ENCODE assay signal across 8 cellular contexts in genomic region chr11:33687733-33688479, GRCh38. TPM values are rescaled to one million over a fixed set of nuclear protein-coding genes. Genes with fewer than 3 reads are reported as not detected.
A peak's percentile ranks its signal among the peaks of the same experiment; 100 is the strongest.
DNase-seq lines count a peak whose midpoint lies in the region; ATAC-seq, FAIRE-seq and TF ChIP-seq lines count a peak whose summit lies in the region.

No MANE protein-coding gene starts in this region.

- TF ChIP-seq POLR2A in tibial nerve (IDR thresholded peaks at IDR 0.05): no peak

- TF ChIP-seq CTCF in D721Med (IDR thresholded peaks at IDR 0.05; ENCODE audit: insufficient read depth, missing control alignments): peak; percentile 70
- peak; percentile 43 to 80 (median 60) for TF ChIP-seq CTCF in tibial nerve (IDR thresholded peaks at IDR 0.05)

- H3K4me3 ChIP-seq in tibial nerve: no peak overlapping the region

- H3K27ac ChIP-seq in tibial nerve: peak overlapping the region in 2 of 4 donors; percentile 38 to 94

- TF ChIP-seq EP300 in tibial nerve (IDR thresholded peaks at IDR 0.05): no peak

- ATAC-seq in HG02885 (IDR thresholded peaks at IDR 0.05; ENCODE audit: poor library complexity, unreplicated experiment): no peak

- no peaks in the 10 kb centered on the region for H3K27me3 ChIP-seq in tibial nerve

- H3K36me3 ChIP-seq in tibial nerve: no peaks in the 10 kb centered on the region

- 45 to 48% methylated on average over 2 of the region's 2 CpGs for WGBS in tibial nerve, 2 donors

- H3K9me3 ChIP-seq in tibial nerve: peaks cover 0 to 4% (median 0%) of the 10 kb centered on the region in 4 donors

- peaks cover 0 to 41% (median 22%) of the 10 kb centered on the region in 4 donors for H3K4me1 ChIP-seq in tibial nerve

- FAIRE-seq in D721Med (lab: Jason Lieb, UNC): peak; percentile 90

- DNase-seq in D721Med (ENCODE audit: insufficient read length, low spot score): peak; percentile 52
- peak; percentile 66 for DNase-seq in H4 (ENCODE audit: low spot score)
- peak; percentile 83 for DNase-seq in NCI-H2107 treated with DMSO at 0.1 percent for 48 hours (lab: John Stamatoyannopoulos, UW; ENCODE audit: unreplicated experiment)
- peak in 29 of 56 donors; percentile 6 to 84 (median 28) for DNase-seq in amygdala (lab: John Stamatoyannopoulos, UW)
- peak; percentile 78 for DNase-seq in iPS-NIHi7 (ENCODE audit: extremely low spot score)
- peak in 1 of 2 donors; percentile 82 for DNase-seq in tibial nerve (ENCODE audit: low spot score in 2 of 2)
- no peak for DNase-seq in stimulated activated CD4-positive, alpha-beta T cell treated with anti-CD3 and anti-CD28 coated beads, Interleukin-4, amount 100 ng/mL, for 1 hour

RNA-seq across cellular contexts. Expression of gene C11orf91, which starts 12.7 kb away (rescaled TPM):
- not detected in 2 replicates for total RNA-seq in H4 (2014; rRNA removed; shearing (Covaris generic))
- total RNA-seq in tibial nerve: not detected

RNA-seq across cellular contexts. Expression of gene CD59, which starts 48.3 kb away (rescaled TPM):
- 196 and 287 TPM in 2 replicates for total RNA-seq in H4 (2014; rRNA removed; shearing (Covaris generic))
- total RNA-seq in tibial nerve: 100 to 1,000 TPM; 190 to 448 (median 302) TPM
